In genomic region chr5:176198991-176199733, GRCh38 we compare ENCODE assay signal across 8 cellular contexts. TPM values are rescaled to one million over a fixed set of nuclear protein-coding genes. Genes with fewer than 3 reads are reported as not detected.
A peak's percentile ranks its signal among the peaks of the same experiment; 100 is the strongest.
DNase-seq lines count a peak whose midpoint lies in the region; TF ChIP-seq lines count a peak whose summit lies in the region.
"Not testable (repeated sequence)": the region's sequence is repeated elsewhere in the genome, so short reads cannot be mapped to it uniquely, and the experiment has no call there.

No MANE protein-coding gene starts in this region.

- intact Hi-C loops in activated T-helper 1 cell treated with anti-CD3 and anti-CD28 coated beads, Interleukin-12 subunit alpha, Interleukin-12 subunit beta, Interleukin-2, Interleukin-4 antibody, amounts not matched to agents 30 ng/mL and 10 ng/mL and 1 ng/mL, durations not matched to agents 14 hours and 24 hours and 36 hours (cut with micrococcal nuclease): not testable (repeated sequence)

- POLR2A ChIA-PET in SK-N-SH (lab: Yijun Ruan, JAX): not testable (repeated sequence)

- H3K27me3 ChIP-seq in KMS-11 (ENCODE audit: insufficient read depth, low read depth); SK-N-SH (ENCODE audit: insufficient read depth): not testable (repeated sequence)
- peaks cover 10% of the 10 kb centered on the region; the same call in 1 of the 2 replicates for H3K27me3 ChIP-seq in iPS DF 6.9 (ENCODE audit: control insufficient read depth, insufficient read depth, low read length)
- H3K27me3 ChIP-seq in neural cell (ENCODE audit: insufficient read depth, low read depth, low read length): peaks cover 30% of the 10 kb centered on the region

- not testable (repeated sequence) for H3K9me2 ChIP-seq in SK-N-SH; neural cell (ENCODE audit: insufficient read depth, low read length)

- H3K36me3 ChIP-seq in KMS-11 (ENCODE audit: insufficient read depth); SK-N-SH (replicated peaks in 1 of 2; ENCODE audit: control insufficient read depth in 1 of 2, insufficient read depth in 2 of 2, low read length in 1 of 2); iPS DF 6.9 (ENCODE audit: control insufficient read depth, insufficient read depth, low read length); neural cell (ENCODE audit: insufficient read depth, low read length): not testable (repeated sequence)

- H3K4me3 Mint-ChIP-seq in activated T-helper 1 cell treated with anti-CD3 and anti-CD28 coated beads, Interleukin-12 subunit alpha, Interleukin-12 subunit beta, Interleukin-2, Interleukin-4 antibody, amounts not matched to agents 30 ng/mL and 10 ng/mL and 1 ng/mL, durations not matched to agents 14 hours and 24 hours and 36 hours: peak overlapping the region; percentile 30
- H3K4me3 Mint-ChIP-seq in stimulated activated naive CD8-positive, alpha-beta T cell treated with anti-CD3 and anti-CD28 coated beads, Interleukin-15, Interleukin-2, amounts not matched to agents 100 ng/mL and 50 ng/mL, for 24 hours: peak overlapping the region; percentile 75

- H4K20me1 ChIP-seq in KMS-11 (ENCODE audit: insufficient read depth); SK-N-SH (ENCODE audit: insufficient read depth); neural cell (ENCODE audit: insufficient read depth): not testable (repeated sequence)

- not testable (repeated sequence) for H3K27ac ChIP-seq in KMS-11; SK-N-SH (ENCODE audit: low read depth in 2 of 2, low read length in 1 of 2); coronary artery; iPS DF 6.9 (ENCODE audit: low read length); neural cell (ENCODE audit: low read length)

- H3K4me3 ChIP-seq in KMS-11 (IDR thresholded peaks at IDR 0.05; ENCODE audit: insufficient read depth, low read depth, low read length): not testable (repeated sequence)
- H3K4me3 ChIP-seq in SK-N-SH (ENCODE audit: low read depth in 2 of 2, low read length in 1 of 2) (peak overlapping the region; percentile 48 to 50), coronary artery (peak overlapping the region; percentile 36), iPS DF 6.9 (ENCODE audit: low read length) (peak overlapping the region; percentile 63; the same call in 1 of the 2 replicates), neural cell (ENCODE audit: low read length) (peak overlapping the region; percentile 63)

- H3K4me1 Mint-ChIP-seq in activated T-helper 1 cell treated with anti-CD3 and anti-CD28 coated beads, Interleukin-12 subunit alpha, Interleukin-12 subunit beta, Interleukin-2, Interleukin-4 antibody, amounts not matched to agents 30 ng/mL and 10 ng/mL and 1 ng/mL, durations not matched to agents 14 hours and 24 hours and 36 hours (ENCODE audit: low read depth); stimulated activated naive CD8-positive, alpha-beta T cell treated with anti-CD3 and anti-CD28 coated beads, Interleukin-15, Interleukin-2, amounts not matched to agents 100 ng/mL and 50 ng/mL, for 24 hours (ENCODE audit: low read depth): not testable (repeated sequence)

- not testable (repeated sequence) for TF ChIP-seq CTCF in KMS-11 (conservative IDR thresholded peaks at IDR 0.05; ENCODE audit: low read depth, low read length); SK-N-SH (IDR thresholded peaks at IDR 0.05); coronary artery (IDR thresholded peaks at IDR 0.05); neural cell (IDR thresholded peaks at IDR 0.05; ENCODE audit: poor library complexity, severe bottlenecking)

- DNase-seq in CMK (ENCODE audit: low read depth): peak; percentile 8
- DNase-seq in SK-N-SH: peak; percentile 47
- not testable (repeated sequence) for DNase-seq in activated T-helper 1 cell treated with anti-CD3 and anti-CD28 coated beads, Interleukin-12 subunit alpha, Interleukin-12 subunit beta, Interleukin-2, Interleukin-4 antibody, amounts not matched to agents 30 ng/mL and 10 ng/mL and 1 ng/mL, durations not matched to agents 14 hours and 24 hours and 36 hours (ENCODE audit: low spot score); coronary artery (ENCODE audit: low spot score); iPS DF 6.9 (ENCODE audit: low read depth, low spot score)

- peak overlapping the region; percentile 29; the same call in 1 of the 2 replicates for H3K4me2 ChIP-seq in KMS-11
- H3K4me2 ChIP-seq in SK-N-SH: peak overlapping the region; percentile 85
- H3K4me2 ChIP-seq in neural cell (ENCODE audit: low read length): not testable (repeated sequence)

- H2AFZ ChIP-seq in KMS-11 (ENCODE audit: low read depth): peak overlapping the region; percentile 38; the same call in 1 of the 2 replicates
- not testable (repeated sequence) for H2AFZ ChIP-seq in SK-N-SH (ENCODE audit: low read depth); neural cell (ENCODE audit: low read depth, low read length)

- not testable (repeated sequence) for H3K36me3 Mint-ChIP-seq in activated T-helper 1 cell treated with anti-CD3 and anti-CD28 coated beads, Interleukin-12 subunit alpha, Interleukin-12 subunit beta, Interleukin-2, Interleukin-4 antibody, amounts not matched to agents 30 ng/mL and 10 ng/mL and 1 ng/mL, durations not matched to agents 14 hours and 24 hours and 36 hours (ENCODE audit: low read depth); stimulated activated naive CD8-positive, alpha-beta T cell treated with anti-CD3 and anti-CD28 coated beads, Interleukin-15, Interleukin-2, amounts not matched to agents 100 ng/mL and 50 ng/mL, for 24 hours (ENCODE audit: low read depth)

- H3K79me2 ChIP-seq in KMS-11 (ENCODE audit: insufficient read depth, low read depth); SK-N-SH (ENCODE audit: insufficient read depth); neural cell (replicated peaks; ENCODE audit: insufficient read depth, low read length): not testable (repeated sequence)

- TF ChIP-seq EP300 in SK-N-SH (IDR thresholded peaks at IDR 0.05; ENCODE audit: borderline replicate concordance in 1 of 2, low read depth in 1 of 2, low read length in 1 of 2); neural cell (conservative IDR thresholded peaks at IDR 0.05; ENCODE audit: poor library complexity, severe bottlenecking): not testable (repeated sequence)

- peaks cover 30% of the 10 kb centered on the region for H3K27me3 Mint-ChIP-seq in activated T-helper 1 cell treated with anti-CD3 and anti-CD28 coated beads, Interleukin-12 subunit alpha, Interleukin-12 subunit beta, Interleukin-2, Interleukin-4 antibody, amounts not matched to agents 30 ng/mL and 10 ng/mL and 1 ng/mL, durations not matched to agents 14 hours and 24 hours and 36 hours (ENCODE audit: insufficient read depth)
- H3K27me3 Mint-ChIP-seq in stimulated activated naive CD8-positive, alpha-beta T cell treated with anti-CD3 and anti-CD28 coated beads, Interleukin-15, Interleukin-2, amounts not matched to agents 100 ng/mL and 50 ng/mL, for 24 hours: peaks cover 22% of the 10 kb centered on the region

- 3% methylated on average over 42 of the region's 72 CpGs for WGBS in SK-N-SH (ENCODE audit: low lambda C conversion rate)
- no CpG with 5 or more reads among the region's 72 CpGs for WGBS in iPS DF 6.9 (ENCODE audit: insufficient coverage, insufficient read length)

- not testable (repeated sequence) for H3F3A ChIP-seq in SK-N-SH (replicated peaks; ENCODE audit: insufficient read depth); neural cell (ENCODE audit: insufficient read depth, low read length, poor library complexity, severe bottlenecking)

- CTCF ChIA-PET in SK-N-SH (lab: Yijun Ruan, JAX): not testable (repeated sequence)

- H3K9me3 Mint-ChIP-seq in activated T-helper 1 cell treated with anti-CD3 and anti-CD28 coated beads, Interleukin-12 subunit alpha, Interleukin-12 subunit beta, Interleukin-2, Interleukin-4 antibody, amounts not matched to agents 30 ng/mL and 10 ng/mL and 1 ng/mL, durations not matched to agents 14 hours and 24 hours and 36 hours; stimulated activated naive CD8-positive, alpha-beta T cell treated with anti-CD3 and anti-CD28 coated beads, Interleukin-15, Interleukin-2, amounts not matched to agents 100 ng/mL and 50 ng/mL, for 24 hours: not testable (repeated sequence)

- not testable (repeated sequence) for H3K27ac Mint-ChIP-seq in activated T-helper 1 cell treated with anti-CD3 and anti-CD28 coated beads, Interleukin-12 subunit alpha, Interleukin-12 subunit beta, Interleukin-2, Interleukin-4 antibody, amounts not matched to agents 30 ng/mL and 10 ng/mL and 1 ng/mL, durations not matched to agents 14 hours and 24 hours and 36 hours; stimulated activated naive CD8-positive, alpha-beta T cell treated with anti-CD3 and anti-CD28 coated beads, Interleukin-15, Interleukin-2, amounts not matched to agents 100 ng/mL and 50 ng/mL, for 24 hours

- not testable (repeated sequence) for H3K4me1 ChIP-seq in KMS-11 (ENCODE audit: low read depth, poor library complexity, severe bottlenecking); SK-N-SH (ENCODE audit: control insufficient read depth in 1 of 2, insufficient read depth in 2 of 2, low read depth in 1 of 2, low read length in 1 of 2); iPS DF 6.9 (ENCODE audit: control insufficient read depth, insufficient read depth, low read length)

- not testable (repeated sequence) for TF ChIP-seq RAD21 in SK-N-SH (IDR thresholded peaks at IDR 0.05; ENCODE audit: low read length); neural cell (conservative IDR thresholded peaks at IDR 0.05)

- H3K9ac ChIP-seq in KMS-11; SK-N-SH; neural cell (ENCODE audit: low read length): not testable (repeated sequence)

- not testable (repeated sequence) for H3K9me3 ChIP-seq in SK-N-SH; iPS DF 6.9 (ENCODE audit: control insufficient read depth, insufficient read depth, low read length); neural cell (ENCODE audit: low read length)

RNA-seq across cellular contexts. Expression of gene SIMC1, which starts 39.1 kb away (rescaled TPM):
- polyA plus RNA-seq in SK-N-SH (2012; rRNA removed): 9.6 and 12.4 TPM in 2 replicates
- 10.3 and 12.9 TPM in 2 replicates for polyA plus RNA-seq in SK-N-SH (2012; cell fraction: cytosol; rRNA removed)
- 15.5 and 16.1 TPM in 2 replicates for polyA plus RNA-seq in SK-N-SH (2012; cell fraction: nucleus; rRNA removed)
- 36.7 and 42.2 TPM in 2 replicates for total RNA-seq in activated T-helper 1 cell treated with anti-CD3 and anti-CD28 coated beads, Interleukin-12 subunit alpha, Interleukin-12 subunit beta, Interleukin-2, Interleukin-4 antibody, amounts not matched to agents 30 ng/mL and 10 ng/mL and 1 ng/mL, durations not matched to agents 14 hours and 24 hours and 36 hours
- polyA plus RNA-seq in neural cell: 20.7 and 23.1 TPM in 2 replicates
- 19.5 and 25.1 TPM in 2 replicates for polyA minus RNA-seq in neural cell
